In genomic region chr2:19686439-19686838, GRCh38 we compare ENCODE assay signal across 18 cellular contexts.
DNase-seq lines count a peak whose midpoint lies in the region; ATAC-seq and TF ChIP-seq lines count a peak whose summit lies in the region.
"Had no signal": no experiment of that assay in that cellular context is flagged by ENCODE, and none has a peak within 500 bp of the region (broad histone marks: within the 10 kb centered on the region; RNA-seq: fewer than 3 reads in every experiment).

No MANE protein-coding gene starts in this region.

- H3K9ac ChIP-seq in SK-N-SH = no peak overlapping the region
- H3K9ac ChIP-seq: BLaER1 had no signal

- intact Hi-C loops in aorta (cut with DNase I) = loop anchor here in 1 of 2 donors (5.0 kb wide), 1 partner anchor 324 kb away; no protein-coding TSS in a partner anchor

- ATAC-seq in SK-N-SH treated with all-trans-retinoic acid at 6 μM for 48 hours = no peak
- ATAC-seq in thoracic aorta (ENCODE audit: insufficient number of reproducible peaks, low FRiP score, low read depth) = no peak
- no peak for ATAC-seq in aorta (ENCODE audit: low FRiP score)
- ATAC-seq in HG02623 (IDR thresholded peaks at IDR 0.05; ENCODE audit: unreplicated experiment) = no peak
- ATAC-seq: CD8-positive, alpha-beta T cell had no signal

- no peaks in the 10 kb centered on the region for H3K36me3 ChIP-seq in SK-N-SH (replicated peaks in 1 of 2; ENCODE audit: control insufficient read depth in 1 of 2, insufficient read depth in 2 of 2, low read length in 1 of 2)
- no peaks in the 10 kb centered on the region for H3K36me3 ChIP-seq in thoracic aorta
- H3K36me3 ChIP-seq in aorta (ENCODE audit: control insufficient read depth in 1 of 2, insufficient read depth in 2 of 2, low read length in 1 of 2) = no peaks in the 10 kb centered on the region
- H3K36me3 ChIP-seq: BLaER1 had no signal

- CTCF ChIA-PET in SK-N-SH (lab: Yijun Ruan, JAX) = interaction anchor here (1.1 kb wide), 1 partner anchor 62 kb away, joined by 3 read pairs; no protein-coding TSS in a partner anchor

- no peak for TF ChIP-seq EP300 in SK-N-SH (IDR thresholded peaks at IDR 0.05; ENCODE audit: borderline replicate concordance in 1 of 2, low read depth in 1 of 2, low read length in 1 of 2)

- POLR2A ChIA-PET in SK-N-SH (lab: Yijun Ruan, JAX) = no interaction called here

- no peak overlapping the region for H2AFZ ChIP-seq in SK-N-SH (ENCODE audit: low read depth)

- DNase-seq in SK-N-SH (no peak), coronary artery (ENCODE audit: low spot score) (peak; percentile 16), thoracic aorta (ENCODE audit: low spot score) (no peak), aorta (no peak), NCI-H187 (lab: John Stamatoyannopoulos, UW) (no peak)
- DNase-seq in activated effector memory CD4-positive, alpha-beta T cell treated with Interleukin-2 at 50 U/mL for 16 hours = no peak
- DNase-seq: Caco-2; CD4-positive, CD25-positive, alpha-beta regulatory T cell; CD8-positive, alpha-beta T cell; DMS153; DND-41; GOT3; HCEC 1CT had no signal

- no peak for TF ChIP-seq CTCF in SK-N-SH (IDR thresholded peaks at IDR 0.05)
- TF ChIP-seq CTCF in coronary artery (IDR thresholded peaks at IDR 0.05) = no peak
- TF ChIP-seq CTCF in thoracic aorta (IDR thresholded peaks at IDR 0.05) = no peak

- peaks cover 5% of the 10 kb centered on the region; the same call in 1 of the 2 replicates for H3K27me3 ChIP-seq in SK-N-SH (ENCODE audit: insufficient read depth)
- no peaks in the 10 kb centered on the region for H3K27me3 ChIP-seq in thoracic aorta (replicated peaks; ENCODE audit: insufficient read depth)
- no peaks in the 10 kb centered on the region for H3K27me3 ChIP-seq in aorta (ENCODE audit: control insufficient read depth in 1 of 2, insufficient read depth in 2 of 2, low read length in 1 of 2)
- H3K27me3 ChIP-seq: BLaER1 had no signal

- TF ChIP-seq RAD21 in SK-N-SH (IDR thresholded peaks at IDR 0.05; ENCODE audit: low read length) = no peak

- H3K9me3 ChIP-seq in SK-N-SH (no peaks in the 10 kb centered on the region), thoracic aorta (no peaks in the 10 kb centered on the region), aorta (ENCODE audit: control insufficient read depth, low read length) (no peaks in the 10 kb centered on the region)
- H3K9me3 ChIP-seq: BLaER1, Caco-2 had no signal

- H3K4me3 ChIP-seq in SK-N-SH (ENCODE audit: low read depth in 2 of 2, low read length in 1 of 2) (no peak overlapping the region), coronary artery (no peak overlapping the region), thoracic aorta (no peak overlapping the region), aorta (ENCODE audit: low read length in 2 of 2) (no peak overlapping the region)
- H3K4me3 ChIP-seq: BLaER1 had no signal

- H3K4me1 ChIP-seq in SK-N-SH (ENCODE audit: control insufficient read depth in 1 of 2, insufficient read depth in 2 of 2, low read depth in 1 of 2, low read length in 1 of 2) (no peaks in the 10 kb centered on the region), thoracic aorta (ENCODE audit: control insufficient read depth in 1 of 2, low read depth in 2 of 2) (peaks cover 7 to 37% of the 10 kb centered on the region in 2 donors), aorta (ENCODE audit: control insufficient read depth in 1 of 2, insufficient read depth in 2 of 2, low read length in 2 of 2) (peaks cover 0 to 4% of the 10 kb centered on the region in 2 donors)
- H3K4me1 ChIP-seq: BLaER1 had no signal

- no peaks in the 10 kb centered on the region for H4K20me1 ChIP-seq in SK-N-SH (ENCODE audit: insufficient read depth)
- H4K20me1 ChIP-seq: BLaER1 had no signal

- H3K27ac ChIP-seq in SK-N-SH (ENCODE audit: low read depth in 2 of 2, low read length in 1 of 2) = no peak overlapping the region
- no peak overlapping the region for H3K27ac ChIP-seq in coronary artery
- peak overlapping the region; percentile 78 to 79 for H3K27ac ChIP-seq in thoracic aorta
- peak overlapping the region; percentile 4 to 52 for H3K27ac ChIP-seq in aorta (ENCODE audit: low read depth in 1 of 2, low read length in 2 of 2)
- H3K27ac ChIP-seq: 22Rv1, BLaER1, C4-2B had no signal

- WGBS in SK-N-SH (ENCODE audit: low lambda C conversion rate) = 29% methylated on average over 3 of the region's 3 CpGs
- WGBS in aorta, 2 donors = 53 to 56% methylated on average over 3 of the region's 3 CpGs

- H3K4me2 ChIP-seq in SK-N-SH = no peak overlapping the region
- H3K4me2 ChIP-seq: BLaER1 had no signal

- no peaks in the 10 kb centered on the region for H3K79me2 ChIP-seq in SK-N-SH (ENCODE audit: insufficient read depth)

- H3K9me2 ChIP-seq in SK-N-SH = no peaks in the 10 kb centered on the region

- H3F3A ChIP-seq in SK-N-SH (replicated peaks; ENCODE audit: insufficient read depth) = no peaks in the 10 kb centered on the region

TF ChIP-seq in SK-N-SH, 30 proteins besides CTCF, POLR2A, EP300 and RAD21:
- no peak for TF ChIP-seq FOXJ3 (CRISPR knock-in tag; IDR thresholded peaks at IDR 0.05)
- TF ChIP-seq REST (IDR thresholded peaks at IDR 0.05; ENCODE audit: low read depth, low read length) = peak; percentile 61; the same call in 1 of the 2 replicates

TF ChIP-seq in SK-N-SH treated with all-trans-retinoic acid at 6 μM for 48 hours, 23 proteins besides CTCF, POLR2A, EP300 and RAD21:
- no peak for TF ChIP-seq TSHZ2 (CRISPR knock-in tag; IDR thresholded peaks at IDR 0.05)
- no peak for TF ChIP-seq OSR1 (CRISPR knock-in tag; IDR thresholded peaks at IDR 0.05)
- TF ChIP-seq CREB5 (CRISPR knock-in tag; IDR thresholded peaks at IDR 0.05; ENCODE audit: low read depth) = no peak
- no peak for TF ChIP-seq ZC3H10 (CRISPR knock-in tag; IDR thresholded peaks at IDR 0.05)
- TF ChIP-seq CSDC2 (CRISPR knock-in tag; IDR thresholded peaks at IDR 0.05) = no peak
- no peak for TF ChIP-seq ZFP30 (CRISPR knock-in tag; IDR thresholded peaks at IDR 0.05)

Comparison
In these comparisons a context has a peak if more than half of its experiments do, and no peak if none do; other contexts are left out.
1. H3K27ac ChIP-seq: peak in thoracic aorta (2 of 2) and aorta (2 of 2); none in SK-N-SH (0 of 2) and coronary artery (0 of 2).